10 cellular contexts compared by ENCODE assay signal in the genomic region with DNA sequence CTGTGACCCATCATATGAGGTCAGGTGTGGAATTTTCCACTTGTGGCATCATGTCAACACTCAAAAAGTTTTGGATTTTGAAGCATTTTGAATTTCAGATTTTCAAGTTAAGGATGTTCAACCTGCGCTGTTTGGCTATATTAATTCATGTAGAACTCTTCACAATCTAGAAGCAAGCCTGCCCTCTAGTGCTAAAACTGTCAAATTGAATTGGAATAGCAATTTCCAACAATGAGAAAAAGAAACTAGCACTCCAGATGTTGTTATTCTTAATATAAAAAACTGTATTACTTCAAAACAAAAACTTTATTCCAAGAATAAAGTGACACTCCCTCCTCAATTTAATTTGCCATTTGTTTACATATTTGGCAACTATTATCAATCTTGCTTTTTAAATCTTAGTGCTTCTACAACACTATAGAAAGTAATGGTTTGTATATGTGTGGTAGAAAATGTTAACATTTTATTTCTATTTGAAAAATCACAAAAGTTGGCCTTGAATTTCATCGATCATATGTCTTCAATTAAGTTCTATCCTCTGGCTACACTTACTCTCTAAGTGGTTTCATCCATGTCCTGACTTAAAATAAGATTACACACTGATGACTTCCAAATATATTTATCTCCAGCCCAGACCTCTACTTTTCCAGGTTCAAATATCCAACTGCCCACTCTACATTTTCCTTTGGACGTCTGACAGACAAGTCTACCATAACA. TPM values are rescaled to one million over a fixed set of nuclear protein-coding genes. Genes with fewer than 3 reads are reported as not detected.
DNase-seq lines count a peak whose midpoint lies in the region; ATAC-seq, FAIRE-seq and TF ChIP-seq lines count a peak whose summit lies in the region.
"Had no signal": no experiment of that assay in that cellular context is flagged by ENCODE, and none has a peak within 500 bp of the region (broad histone marks: within the 10 kb centered on the region; RNA-seq: fewer than 3 reads in every experiment).

No MANE protein-coding gene starts in this region.

- peak; percentile 40 for TF ChIP-seq CTCF in activated CD8-positive, alpha-beta T cell treated with anti-CD3 and anti-CD28 coated beads for 36 hours (IDR thresholded peaks at IDR 0.05)

- H3K9me3 Mint-ChIP-seq in activated CD8-positive, alpha-beta T cell treated with anti-CD3 and anti-CD28 coated beads for 36 hours = no peaks in the 10 kb centered on the region
- H3K9me3 Mint-ChIP-seq: dendritic cell treated with granulocyte-macrophage colony-stimulating factor and Interleukin-4, amounts not matched to agents 40 ng/mL and 50 ng/mL, for 4 days; stimulated activated naive B cell treated with anti-CD40 and anti-IgM and Interleukin-4, amounts not matched to agents 10 μg/mL and 1 μg/mL and 100 μg/mL, for 72 hours had no signal

- CTCF ChIA-PET in activated CD8-positive, alpha-beta T cell treated with anti-CD3 and anti-CD28 coated beads for 36 hours (lab: Charles Lee) = interaction anchor here (0.6 to 1.3 kb wide), 9 partner anchors 10 to 141 kb away, joined by 3 to 12 read pairs (median 4); a partner anchor contains a TSS

- POLR2A ChIA-PET in activated CD8-positive, alpha-beta T cell treated with anti-CD3 and anti-CD28 coated beads for 36 hours (lab: Charles Lee) = no interaction called here

- peaks cover 4% of the 10 kb centered on the region for H3K4me1 Mint-ChIP-seq in activated CD8-positive, alpha-beta T cell treated with anti-CD3 and anti-CD28 coated beads for 36 hours (ENCODE audit: low read depth)
- H3K4me1 Mint-ChIP-seq: stimulated activated naive B cell treated with anti-CD40 and anti-IgM and Interleukin-4, amounts not matched to agents 10 μg/mL and 1 μg/mL and 100 μg/mL, for 72 hours had no signal

- H3K36me3 Mint-ChIP-seq in activated CD8-positive, alpha-beta T cell treated with anti-CD3 and anti-CD28 coated beads for 36 hours (ENCODE audit: low read depth) = peaks cover 8% of the 10 kb centered on the region

- H3K27me3 Mint-ChIP-seq in activated CD8-positive, alpha-beta T cell treated with anti-CD3 and anti-CD28 coated beads for 36 hours = no peaks in the 10 kb centered on the region
- H3K27me3 Mint-ChIP-seq: dendritic cell treated with granulocyte-macrophage colony-stimulating factor and Interleukin-4, amounts not matched to agents 40 ng/mL and 50 ng/mL, for 4 days; stimulated activated naive B cell treated with anti-CD40 and anti-IgM and Interleukin-4, amounts not matched to agents 10 μg/mL and 1 μg/mL and 100 μg/mL, for 72 hours had no signal

- DNase-seq in SKM-1 (lab: John Stamatoyannopoulos, UW; ENCODE audit: unreplicated experiment) (peak; percentile 48), SKM-1 treated with dmso at 0.1 percent for 144 hours (lab: John Stamatoyannopoulos, UW; ENCODE audit: unreplicated experiment) (no peak), NAMALWA (ENCODE audit: low spot score) (peak; percentile 67), inferior parietal cortex (ENCODE audit: extremely low spot score) (peak; percentile 60), urothelium cell line (ENCODE audit: low spot score) (peak; percentile 15)
- no peak for DNase-seq in activated CD8-positive, alpha-beta T cell treated with anti-CD3 and anti-CD28 coated beads for 36 hours
- DNase-seq: stimulated activated naive B cell treated with anti-CD40 and anti-IgM and Interleukin-4, amounts not matched to agents 10 μg/mL and 1 μg/mL and 100 μg/mL, for 72 hours had no signal

- intact Hi-C loops in activated CD8-positive, alpha-beta T cell treated with anti-CD3 and anti-CD28 coated beads for 36 hours (cut with micrococcal nuclease) = loop anchor here (1.0 kb wide), 1 partner anchor 19 kb away; no protein-coding TSS in a partner anchor

- H3K27ac Mint-ChIP-seq in activated CD8-positive, alpha-beta T cell treated with anti-CD3 and anti-CD28 coated beads for 36 hours = no peak overlapping the region
- H3K27ac Mint-ChIP-seq: dendritic cell treated with granulocyte-macrophage colony-stimulating factor and Interleukin-4, amounts not matched to agents 40 ng/mL and 50 ng/mL, for 4 days; stimulated activated naive B cell treated with anti-CD40 and anti-IgM and Interleukin-4, amounts not matched to agents 10 μg/mL and 1 μg/mL and 100 μg/mL, for 72 hours had no signal

- FAIRE-seq in urothelium cell line (lab: Jason Lieb, UNC) = no peak

- H3K4me3 Mint-ChIP-seq in activated CD8-positive, alpha-beta T cell treated with anti-CD3 and anti-CD28 coated beads for 36 hours = no peak overlapping the region
- H3K4me3 Mint-ChIP-seq: dendritic cell treated with granulocyte-macrophage colony-stimulating factor and Interleukin-4, amounts not matched to agents 40 ng/mL and 50 ng/mL, for 4 days; stimulated activated naive B cell treated with anti-CD40 and anti-IgM and Interleukin-4, amounts not matched to agents 10 μg/mL and 1 μg/mL and 100 μg/mL, for 72 hours had no signal

- ATAC-seq in GM21529 (IDR thresholded peaks at IDR 0.05; ENCODE audit: unreplicated experiment) (peak; percentile 65), HG03108 (IDR thresholded peaks at IDR 0.05; ENCODE audit: unreplicated experiment) (no peak)
- peak; percentile 68 for ATAC-seq in activated CD8-positive, alpha-beta T cell treated with anti-CD3 and anti-CD28 coated beads for 36 hours

RNA-seq across cellular contexts. Expression of a gene that starts 36.6 kb away (rescaled TPM):
- total RNA-seq in activated CD8-positive, alpha-beta T cell treated with anti-CD3 and anti-CD28 coated beads for 36 hours = 10 to 100 TPM; 83.4 to 90.6 TPM

RNA-seq across cellular contexts. Expression of a gene that starts 53.9 kb away (rescaled TPM):
- 1 to 10 TPM; 1.3 to 2.0 TPM for total RNA-seq in activated CD8-positive, alpha-beta T cell treated with anti-CD3 and anti-CD28 coated beads for 36 hours

Comparison
In these comparisons a context has a peak if more than half of its experiments do, and no peak if none do; other contexts are left out.
1. DNase-seq: peak in SKM-1 (single experiment), NAMALWA (single experiment), inferior parietal cortex (single experiment) and urothelium cell line (single experiment); none in SKM-1 treated with dmso at 0.1 percent for 144 hours (single experiment) and activated CD8-positive, alpha-beta T cell treated with anti-CD3 and anti-CD28 coated beads for 36 hours (single experiment).